ENCODE assay signal across 9 cellular contexts in genomic region chrX:100649550-100650356, GRCh38. TPM values are rescaled to one million over a fixed set of nuclear protein-coding genes. Genes with fewer than 3 reads are reported as not detected.
DNase-seq lines count a peak whose midpoint lies in the region; ATAC-seq, FAIRE-seq and TF ChIP-seq lines count a peak whose summit lies in the region.
"Had no signal": no experiment of that assay in that cellular context is flagged by ENCODE, and none has a peak within 500 bp of the region (broad histone marks: within the 10 kb centered on the region; RNA-seq: fewer than 3 reads in every experiment).

No MANE protein-coding gene starts in this region.

- H4K20me1 ChIP-seq in keratinocyte (ENCODE audit: control insufficient read depth, extremely low read depth, insufficient read depth, low read length): no peaks in the 10 kb centered on the region

- intact Hi-C loops in MCF 10A (cut with micrococcal nuclease): no loop called here

- no peak overlapping the region for H3K27ac Mint-ChIP-seq in MCF 10A (ENCODE audit: low read depth, unreplicated experiment)
- H3K27ac Mint-ChIP-seq: effector memory CD8-positive, alpha-beta T cell had no signal

- H3K27me3 Mint-ChIP-seq in MCF 10A (ENCODE audit: insufficient read depth, unreplicated experiment): peaks cover 46% of the 10 kb centered on the region
- H3K27me3 Mint-ChIP-seq: effector memory CD8-positive, alpha-beta T cell had no signal

- H3K9me3 ChIP-seq in keratinocyte (ENCODE audit: control insufficient read depth, low read depth, low read length) (no peaks in the 10 kb centered on the region), stomach smooth muscle (ENCODE audit: control insufficient read depth in 2 of 2, low read length in 2 of 2) (no peaks in the 10 kb centered on the region)

- no peaks in the 10 kb centered on the region for H3K9me1 ChIP-seq in keratinocyte (ENCODE audit: control insufficient read depth, extremely low read depth, insufficient read depth, low read length)

- POLR2A ChIA-PET in MCF 10A (lab: Yijun Ruan, JAX): interaction anchor here (0.6 kb wide), 1 partner anchor 187 kb away, joined by 3 read pairs; no protein-coding TSS in a partner anchor

- TF ChIP-seq CTCF in MCF 10A (IDR thresholded peaks at IDR 0.05; ENCODE audit: unreplicated experiment) (no peak), keratinocyte (optimal IDR thresholded peaks at IDR 0.05 in 1 of 3, IDR thresholded peaks at IDR 0.05 in 1 of 3, conservative IDR thresholded peaks at IDR 0.05 in 1 of 3; ENCODE audit: extremely low read depth in 1 of 3, insufficient read depth in 2 of 3, low read length in 3 of 3) (no peak)

- FAIRE-seq in keratinocyte (lab: Jason Lieb, UNC): no peak

- DNase-seq in MCF 10A (ENCODE audit: unreplicated experiment): peak; percentile 60
- DNase-seq in keratinocyte (ENCODE audit: low read depth, low spot score): no peak
- no peak for DNase-seq in stimulated activated CD4-positive, alpha-beta T cell treated with anti-CD3 and anti-CD28 coated beads, Interleukin-4, amount 100 ng/mL, for 4 hours
- DNase-seq: effector memory CD8-positive, alpha-beta T cell had no signal

- peak; percentile 43 for ATAC-seq in HG03175 (IDR thresholded peaks at IDR 0.05; ENCODE audit: unreplicated experiment)
- no peak for ATAC-seq in GM18498 (IDR thresholded peaks at IDR 0.05; ENCODE audit: unreplicated experiment)
- no peak for ATAC-seq in HG03460 (IDR thresholded peaks at IDR 0.05; ENCODE audit: unreplicated experiment)
- ATAC-seq in GM21526 (IDR thresholded peaks at IDR 0.05; ENCODE audit: low FRiP score, unreplicated experiment): no peak
- ATAC-seq: effector memory CD8-positive, alpha-beta T cell had no signal

- no peaks in the 10 kb centered on the region for H3K79me2 ChIP-seq in keratinocyte (ENCODE audit: control insufficient read depth, insufficient read depth, low read length)

- dilution Hi-C loops in keratinocyte (cut with MboI; ENCODE audit: extremely low pct_ligation_motif_present, low sequenced_read_pairs): no loop called here

- H2AFZ ChIP-seq in keratinocyte (ENCODE audit: control insufficient read depth, low read length): no peak overlapping the region

- H3K36me3 Mint-ChIP-seq in MCF 10A (ENCODE audit: insufficient read depth, unreplicated experiment): no peaks in the 10 kb centered on the region

- no peaks in the 10 kb centered on the region for H3K9me3 Mint-ChIP-seq in MCF 10A (ENCODE audit: unreplicated experiment)
- H3K9me3 Mint-ChIP-seq: effector memory CD8-positive, alpha-beta T cell had no signal

- H3K27ac ChIP-seq in keratinocyte (ENCODE audit: control insufficient read depth, insufficient read depth, low read length): no peak overlapping the region
- H3K27ac ChIP-seq in stomach smooth muscle (ENCODE audit: low read length): peak overlapping the region; percentile 58

- CTCF ChIA-PET in MCF 10A (lab: Yijun Ruan, JAX): interaction anchor here (0.5 to 3.1 kb wide), 5 partner anchors 9 to 119 kb away, joined by 3 to 9 read pairs (median 3); no protein-coding TSS in a partner anchor

- peaks cover 9% of the 10 kb centered on the region for H3K4me1 ChIP-seq in keratinocyte (ENCODE audit: control insufficient read depth, extremely low read depth, insufficient read depth, low read length)
- H3K4me1 ChIP-seq in stomach smooth muscle (ENCODE audit: control insufficient read depth, insufficient read depth, low read length): peaks cover 9% of the 10 kb centered on the region

- H3K36me3 ChIP-seq in keratinocyte (ENCODE audit: control insufficient read depth in 2 of 2, extremely low read depth in 1 of 2, insufficient read depth in 2 of 2, low read length in 2 of 2) (no peaks in the 10 kb centered on the region), stomach smooth muscle (ENCODE audit: control insufficient read depth in 2 of 2, insufficient read depth in 2 of 2, low read length in 2 of 2) (no peaks in the 10 kb centered on the region)

- no peak overlapping the region for H3K4me3 ChIP-seq in keratinocyte (ENCODE audit: control insufficient read depth in 2 of 3, extremely low read depth in 1 of 3, insufficient read depth in 2 of 3, low read depth in 1 of 3, low read length in 3 of 3)
- no peak overlapping the region for H3K4me3 ChIP-seq in stomach smooth muscle (ENCODE audit: low read length in 2 of 2)

- H3K9ac ChIP-seq in keratinocyte (ENCODE audit: control insufficient read depth, extremely low read depth, insufficient read depth, low read length) (no peak overlapping the region), stomach smooth muscle (ENCODE audit: low read length in 2 of 2) (peak overlapping the region in 1 of 2 donors; percentile 28)

- H3K4me1 Mint-ChIP-seq in MCF 10A (ENCODE audit: insufficient read depth, unreplicated experiment): peaks cover 4% of the 10 kb centered on the region

- BruUV-seq in MCF 10A (replicated peaks; lab: Mats Ljungman, UMichigan): no TSS peak

- H3K27me3 ChIP-seq in keratinocyte (ENCODE audit: control insufficient read depth, extremely low read depth, insufficient read depth, low read length): no peaks in the 10 kb centered on the region
- peaks cover 0 to 7% of the 10 kb centered on the region in 2 donors for H3K27me3 ChIP-seq in stomach smooth muscle (ENCODE audit: control insufficient read depth in 1 of 2, insufficient read depth in 2 of 2, low read length in 2 of 2)

- no peak overlapping the region for H3K4me3 Mint-ChIP-seq in MCF 10A (ENCODE audit: unreplicated experiment)
- H3K4me3 Mint-ChIP-seq: effector memory CD8-positive, alpha-beta T cell had no signal

- H3K4me2 ChIP-seq in keratinocyte (ENCODE audit: control insufficient read depth, extremely low read depth, insufficient read depth, low read depth, low read length): peak overlapping the region; percentile 19

RNA-seq across cellular contexts. Expression of gene SRPX2, which starts 5.8 kb away (rescaled TPM):
- total RNA-seq in MCF 10A (2022): 4.7 and 5.3 TPM in 2 replicates
- polyA plus RNA-seq in keratinocyte: 3.9 to 6.1 TPM (median 4.0 TPM) in 3 replicates
- 1.6 TPM for polyA plus RNA-seq in keratinocyte (2011; ENCODE audit: low read depth)
- 1.3 and 1.4 TPM in 2 replicates for polyA plus RNA-seq in keratinocyte (2011; cell fraction: cytosol; rRNA removed)
- polyA plus RNA-seq in keratinocyte (2011; cell fraction: nucleus; rRNA removed): 6.4 and 8.4 TPM in 2 replicates
- 0.25 and 2.6 TPM in 2 replicates for polyA plus RNA-seq in keratinocyte (2012; ENCODE audit: low replicate concordance)
- polyA minus RNA-seq in keratinocyte: 4.0 to 7.0 TPM (median 5.1 TPM) in 3 replicates
- 2.5 TPM for polyA minus RNA-seq in keratinocyte (2011; cell fraction: cytosol; rRNA and poly(A)+ RNA removed)
- 3.5 and 6.4 TPM in 2 replicates for polyA minus RNA-seq in keratinocyte (2011; cell fraction: nucleus; rRNA and poly(A)+ RNA removed)

RNA-seq across cellular contexts. Expression of gene TSPAN6, which starts 13.1 kb away (rescaled TPM):
- 4.9 and 5.6 TPM in 2 replicates for total RNA-seq in MCF 10A (2022)
- 17.9 to 24.3 TPM (median 19.2 TPM) in 3 replicates for polyA plus RNA-seq in keratinocyte
- polyA plus RNA-seq in keratinocyte (2011; ENCODE audit: low read depth): 10.2 TPM
- polyA plus RNA-seq in keratinocyte (2011; cell fraction: cytosol; rRNA removed): 13.5 and 23.2 TPM in 2 replicates
- 17.8 and 24.0 TPM in 2 replicates for polyA plus RNA-seq in keratinocyte (2011; cell fraction: nucleus; rRNA removed)
- polyA plus RNA-seq in keratinocyte (2012; ENCODE audit: low replicate concordance): 14.5 and 16.9 TPM in 2 replicates
- 2.9 to 14.9 TPM (median 13.2 TPM) in 3 replicates for polyA minus RNA-seq in keratinocyte
- polyA minus RNA-seq in keratinocyte (2011; cell fraction: cytosol; rRNA and poly(A)+ RNA removed): 10.6 TPM
- 7.1 and 12.2 TPM in 2 replicates for polyA minus RNA-seq in keratinocyte (2011; cell fraction: nucleus; rRNA and poly(A)+ RNA removed)
